In genomic region chr4:121464854-121465253, GRCh38 we compare ENCODE assay signal across 18 cellular contexts.
DNase-seq lines count a peak whose midpoint lies in the region; ATAC-seq and TF ChIP-seq lines count a peak whose summit lies in the region.
"Had no signal": no experiment of that assay in that cellular context is flagged by ENCODE, and none has a peak within 500 bp of the region (broad histone marks: within the 10 kb centered on the region; RNA-seq: fewer than 3 reads in every experiment).

No MANE protein-coding gene starts in this region.

- H3K4me3 ChIP-seq in retinal pigment epithelial cell (ENCODE audit: low read length) = no peak overlapping the region
- H3K4me3 ChIP-seq: cardiac muscle cell, gastroesophageal sphincter, left ventricle myocardium inferior, tibial artery had no signal

- ATAC-seq in GM18870 (IDR thresholded peaks at IDR 0.05; ENCODE audit: unreplicated experiment) (peak; percentile 45), foreskin keratinocyte (peak; percentile 27), GM21717 (IDR thresholded peaks at IDR 0.05; ENCODE audit: unreplicated experiment) (no peak), GM21360 (IDR thresholded peaks at IDR 0.05; ENCODE audit: unreplicated experiment) (no peak)
- ATAC-seq: gastroesophageal sphincter; sciatic nerve; stimulated activated effector memory CD8-positive, alpha-beta T cell treated with anti-CD3 and anti-CD28 coated beads, Interleukin-12 subunit alpha, Interleukin-12 subunit beta, amount 100 ng/mL, for 72 hours had no signal

- no peak overlapping the region for H3K27ac ChIP-seq in foreskin keratinocyte
- H3K27ac ChIP-seq: cardiac muscle cell, gastroesophageal sphincter, left ventricle myocardium inferior, tibial artery had no signal

- TF ChIP-seq CTCF in foreskin keratinocyte (conservative IDR thresholded peaks at IDR 0.05) (peak; percentile 6), retinal pigment epithelial cell (conservative IDR thresholded peaks at IDR 0.05; ENCODE audit: low read depth, low read length) (peak; percentile 14)

- no peaks in the 10 kb centered on the region for H3K4me1 ChIP-seq in foreskin keratinocyte
- H3K4me1 ChIP-seq: gastroesophageal sphincter, left ventricle myocardium inferior, tibial artery had no signal

- DNase-seq in HT-29 (ENCODE audit: low spot score) = peak; percentile 10
- no peak for DNase-seq in foreskin keratinocyte
- DNase-seq in retinal pigment epithelial cell (ENCODE audit: low read depth) = no peak
- DNase-seq in ureter (ENCODE audit: low spot score) = no peak
- DNase-seq: activated CD4-positive, alpha-beta T cell treated with anti-CD3 and anti-CD28 coated beads, Interleukin-2, amount 50 U/mL, for 1 hour; HFFc6; left ventricle myocardium inferior; NCI-H1105; NCI-H510A treated with DMSO at 0.1 percent for 48 hours; SHP77; tibial artery had no signal

- peaks cover 3% of the 10 kb centered on the region for H3K27me3 ChIP-seq in foreskin keratinocyte
- H3K27me3 ChIP-seq: cardiac muscle cell, gastroesophageal sphincter had no signal

Comparison
In these comparisons a context has a peak if more than half of its experiments do, and no peak if none do; other contexts are left out.
1. ATAC-seq: peak in GM18870 (single experiment) and foreskin keratinocyte (single experiment); none in GM21717 (single experiment) and GM21360 (single experiment).